In genomic region chr4:55407764-55408163, GRCh38 we compare ENCODE assay signal across 22 cellular contexts. TPM values are rescaled to one million over a fixed set of nuclear protein-coding genes. Genes with fewer than 3 reads are reported as not detected.
DNase-seq lines count a peak whose midpoint lies in the region; ATAC-seq, FAIRE-seq and TF ChIP-seq lines count a peak whose summit lies in the region.
"Had no signal": no experiment of that assay in that cellular context is flagged by ENCODE, and none has a peak within 500 bp of the region (broad histone marks: within the 10 kb centered on the region; RNA-seq: fewer than 3 reads in every experiment).

No MANE protein-coding gene starts in this region.

- intact Hi-C loops in left ventricle myocardium superior (cut with micrococcal nuclease): no loop called here
- intact Hi-C loops in right cardiac atrium (cut with DNase I): no loop called here
- intact Hi-C loops in IMR-90 (cut with micrococcal nuclease): no loop called here
- intact Hi-C loops in pancreas (cut with DNase I): no loop called here

- CTCF ChIA-PET in IMR-90 (lab: Yijun Ruan, JAX): interaction anchor here (0.6 kb wide), 1 partner anchor 27 kb away, joined by 3 read pairs; no protein-coding TSS in a partner anchor
- CTCF ChIA-PET in T-cell (lab: Charles Lee): interaction anchor here (0.6 to 1.2 kb wide), 4 partner anchors 8 to 1583 kb away, joined by 3 to 4 read pairs (median 3); no protein-coding TSS in a partner anchor

- peak overlapping the region; percentile 37; the same call in 1 of the 2 replicates for H3K23ac ChIP-seq in IMR-90 (ENCODE audit: low read depth, low read length)

- H3K56ac ChIP-seq in IMR-90 (ENCODE audit: extremely low read depth, insufficient read depth, low read length): no peak overlapping the region

- peaks cover 20% of the 10 kb centered on the region for H3K36me3 ChIP-seq in IMR-90 (ENCODE audit: control insufficient read depth, insufficient read depth, low read length)
- peaks cover 0 to 5% (median 0%) of the 10 kb centered on the region in 3 donors for H3K36me3 ChIP-seq in pancreas

- DNase-seq in left ventricle myocardium superior (no peak), right cardiac atrium (no peak), IMR-90 (no peak), pancreas (no peak), T-cell (no peak), NCI-H510A (lab: John Stamatoyannopoulos, UW) (no peak)
- no peak for DNase-seq in stimulated activated CD4-positive, alpha-beta T cell treated with anti-CD3 and anti-CD28 coated beads, Interleukin-12 subunit alpha, Interleukin-12 subunit beta, amount 100 ng/mL, for 4 hours
- DNase-seq: 8988T; AML-193; C1 segment of cervical spinal cord; Calu3; CD4-positive, alpha-beta T cell; DMS 273 treated with DMSO at 0.1 percent for 48 hours; EL; HFFc6; KBM-7 had no signal

- H4K8ac ChIP-seq in IMR-90 (ENCODE audit: low read depth in 2 of 2, low read length in 2 of 2): no peak overlapping the region

- BruUV-seq in IMR-90 (replicated peaks; lab: Mats Ljungman, UMichigan): no TSS peak

- no peak overlapping the region for H2BK5ac ChIP-seq in IMR-90 (ENCODE audit: low read depth, low read length, poor library complexity, severe bottlenecking)

- H2AK5ac ChIP-seq in IMR-90 (ENCODE audit: low read depth, low read length): no peak overlapping the region

- no peak overlapping the region for H3K14ac ChIP-seq in IMR-90 (replicated peaks; ENCODE audit: low read depth, low read length)

- no peak overlapping the region for H2AK9ac ChIP-seq in IMR-90 (replicated peaks; ENCODE audit: low read depth, low read length, poor library complexity)

- H3K27me3 ChIP-seq in right cardiac atrium (ENCODE audit: control insufficient read depth, insufficient read depth) (no peaks in the 10 kb centered on the region), IMR-90 (ENCODE audit: control insufficient read depth, insufficient read depth, low read length) (no peaks in the 10 kb centered on the region), pancreas (no peaks in the 10 kb centered on the region)

- no peak for FAIRE-seq in pancreas (lab: Jason Lieb, UNC)
- FAIRE-seq: G401.6, GM12892, GM19239, H1, HTR-8/SVneo had no signal

- TF ChIP-seq POLR2A in IMR-90 (IDR thresholded peaks at IDR 0.05; ENCODE audit: low read depth, low read length): no peak

- no peaks in the 10 kb centered on the region for H3K9me3 Mint-ChIP-seq in T-cell
- H3K9me3 Mint-ChIP-seq: CD4-positive, alpha-beta T cell; HFFc6 had no signal

- H3K9me1 ChIP-seq in IMR-90 (ENCODE audit: insufficient read depth, low read length): peaks cover 15% of the 10 kb centered on the region; the same call in 1 of the 2 replicates

- ATAC-seq in left ventricle myocardium superior: peak; percentile 47
- no peak for ATAC-seq in right cardiac atrium
- no peak for ATAC-seq in IMR-90 (ENCODE audit: low read depth)
- peak; percentile 42 to 82 (median 58) for ATAC-seq in pancreas
- ATAC-seq in T-cell (replicated peaks in 1 of 4): no peak

- peaks cover 11 to 71% of the 10 kb centered on the region in 2 experiments; a peak in 3 of 4 replicates for H3K79me1 ChIP-seq in IMR-90 (ENCODE audit: low read depth in 1 of 2, low read length in 2 of 2)

- no peak overlapping the region for H3K27ac Mint-ChIP-seq in T-cell

- no peak overlapping the region for H3K27ac ChIP-seq in right cardiac atrium (ENCODE audit: low read length)
- no peak overlapping the region for H3K27ac ChIP-seq in IMR-90 (ENCODE audit: insufficient read depth, low read length)
- no peak overlapping the region for H3K27ac ChIP-seq in pancreas

- H4K20me1 ChIP-seq in IMR-90 (ENCODE audit: insufficient read depth, low read length): peaks cover 86% of the 10 kb centered on the region

- no peak overlapping the region for H2BK120ac ChIP-seq in IMR-90 (ENCODE audit: low read depth, low read length)

- H3K9me3 ChIP-seq in right cardiac atrium (ENCODE audit: control insufficient read depth, low read length) (no peaks in the 10 kb centered on the region), IMR-90 (ENCODE audit: control insufficient read depth, insufficient read depth, low read length) (no peaks in the 10 kb centered on the region), pancreas (no peaks in the 10 kb centered on the region)
- H3K9me3 ChIP-seq: HAP-1 had no signal

- peaks cover 1% of the 10 kb centered on the region for H3K4me1 ChIP-seq in right cardiac atrium (ENCODE audit: control insufficient read depth, insufficient read depth, low read length)
- peaks cover 8% of the 10 kb centered on the region for H3K4me1 ChIP-seq in IMR-90 (ENCODE audit: control insufficient read depth, insufficient read depth, low read length)
- H3K4me1 ChIP-seq in pancreas: peaks cover 7 to 28% (median 9%) of the 10 kb centered on the region in 3 donors
- H3K4me1 ChIP-seq: HAP-1 had no signal

- H3K4me3 Mint-ChIP-seq in T-cell: no peak overlapping the region
- H3K4me3 Mint-ChIP-seq: CD4-positive, alpha-beta T cell; HFFc6 had no signal

- no peak overlapping the region; the same call in 1 of the 2 replicates for H3K4me2 ChIP-seq in IMR-90 (ENCODE audit: low read depth, low read length)

- dilution Hi-C loops in IMR-90 (cut with HindIII; ENCODE audit: low sequenced_read_pairs, unreplicated experiment): no loop called here

- no peak overlapping the region for H2AFZ ChIP-seq in IMR-90 (replicated peaks; ENCODE audit: low read length, poor library complexity)

- H4K91ac ChIP-seq in IMR-90 (ENCODE audit: insufficient read depth, low read depth, low read length): no peak overlapping the region

- H3K4me1 Mint-ChIP-seq in T-cell: peaks cover 34 to 62% (median 53%) of the 10 kb centered on the region in 3 donors

- H3K36me3 Mint-ChIP-seq in T-cell: peaks cover 37% of the 10 kb centered on the region

- no peak overlapping the region for H3K4ac ChIP-seq in IMR-90 (ENCODE audit: low read depth, low read length)

- H4K5ac ChIP-seq in IMR-90 (ENCODE audit: low read depth, low read length): no peak overlapping the region

- no peaks in the 10 kb centered on the region for H3K27me3 Mint-ChIP-seq in T-cell
- H3K27me3 Mint-ChIP-seq: CD4-positive, alpha-beta T cell had no signal

- no peak overlapping the region for H2BK20ac ChIP-seq in IMR-90 (ENCODE audit: low read depth, low read length)

- TF ChIP-seq RAD21 in IMR-90 (IDR thresholded peaks at IDR 0.05; ENCODE audit: low read length): no peak

- H3K4me3 ChIP-seq in right cardiac atrium (ENCODE audit: low read length) (no peak overlapping the region), IMR-90 (ENCODE audit: insufficient read depth, low read depth, low read length) (no peak overlapping the region), pancreas (no peak overlapping the region)
- H3K4me3 ChIP-seq: HAP-1 had no signal

- POLR2A ChIA-PET in IMR-90 (lab: Charles Lee; ENCODE audit: unreplicated experiment): no interaction called here
- POLR2A ChIA-PET in T-cell (lab: Charles Lee): no interaction called here

- H3K18ac ChIP-seq in IMR-90 (ENCODE audit: low read depth, low read length): no peak overlapping the region

- H3K9ac ChIP-seq in IMR-90 (ENCODE audit: low read depth, low read length): no peak overlapping the region

- 84% methylated on average over 3 of the region's 3 CpGs for WGBS in right cardiac atrium
- WGBS in IMR-90 (ENCODE audit: extremely low coverage in 2 of 2, insufficient read length in 1 of 2), 2 experiments: no CpG with 5 or more reads among the region's 3 CpGs
- 37 to 51% methylated on average over 3 of the region's 3 CpGs for WGBS in pancreas, 2 donors

- no peak overlapping the region for H2BK15ac ChIP-seq in IMR-90 (ENCODE audit: low read depth, low read length)

- TF ChIP-seq CTCF in IMR-90 (conservative IDR thresholded peaks at IDR 0.05; ENCODE audit: low read depth, low read length) (no peak), pancreas (IDR thresholded peaks at IDR 0.05) (no peak)

- in situ Hi-C loops in IMR-90 (cut with MboI; ENCODE audit: low sequenced_read_pairs): loop anchor here (25.0 kb wide), 1 partner anchor 455 kb away; the partner anchor contains the start of gene EXOC1

TF ChIP-seq in IMR-90, 13 proteins besides CTCF, POLR2A, EP300 and RAD21:
- TF ChIP-seq MAFK (IDR thresholded peaks at IDR 0.05; ENCODE audit: low read depth, low read length) (no peak), SMC3 (IDR thresholded peaks at IDR 0.05; ENCODE audit: low read depth, low read length) (no peak), BHLHE40 (IDR thresholded peaks at IDR 0.05; ENCODE audit: low read depth, low read length) (no peak), CHD1 (IDR thresholded peaks at IDR 0.05; ENCODE audit: low read depth, low read length) (no peak)
- TF ChIP-seq, protein P1, sequence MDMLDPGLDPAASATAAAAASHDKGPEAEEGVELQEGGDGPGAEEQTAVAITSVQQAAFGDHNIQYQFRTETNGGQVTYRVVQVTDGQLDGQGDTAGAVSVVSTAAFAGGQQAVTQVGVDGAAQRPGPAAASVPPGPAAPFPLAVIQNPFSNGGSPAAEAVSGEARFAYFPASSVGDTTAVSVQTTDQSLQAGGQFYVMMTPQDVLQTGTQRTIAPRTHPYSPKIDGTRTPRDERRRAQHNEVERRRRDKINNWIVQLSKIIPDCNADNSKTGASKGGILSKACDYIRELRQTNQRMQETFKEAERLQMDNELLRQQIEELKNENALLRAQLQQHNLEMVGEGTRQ (IDR thresholded peaks at IDR 0.05; ENCODE audit: low read depth, low read length): no peak

RNA-seq across cellular contexts. Expression of gene TMEM165, which starts 12.0 kb away (rescaled TPM):
- total RNA-seq in left ventricle myocardium superior (35.9 TPM), right cardiac atrium (10 to 100 TPM; 45.3 to 89.9 (median 53.1) TPM), IMR-90 (2012; rRNA removed) (49.6 and 88.3 TPM in 2 replicates), pancreas (10 to 100 TPM; 24.3 to 61.6 (median 44.9) TPM), T-cell (10 to 100 TPM; 48.5 to 65.0 (median 56.8) TPM)
- polyA plus RNA-seq in right cardiac atrium (47.1 TPM), IMR-90 (2012; rRNA removed) (73.3 and 83.0 TPM in 2 replicates), pancreas (10 to 100 TPM; 34.2 to 41.0 TPM)
- polyA plus RNA-seq in IMR-90 (2012; cell fraction: cytosol; rRNA removed): 24.8 and 66.4 TPM in 2 replicates
- 80.3 and 193 TPM in 2 replicates for polyA plus RNA-seq in IMR-90 (2012; cell fraction: nucleus; rRNA removed; ENCODE audit: low replicate concordance)

Comparison
In these comparisons a context has a peak if more than half of its experiments do, and no peak if none do; other contexts are left out.
1. ATAC-seq: peak in left ventricle myocardium superior (single experiment) and pancreas (4 of 4); none in right cardiac atrium (0 of 2), IMR-90 (single experiment) and T-cell (0 of 4).